In the genomic region with DNA sequence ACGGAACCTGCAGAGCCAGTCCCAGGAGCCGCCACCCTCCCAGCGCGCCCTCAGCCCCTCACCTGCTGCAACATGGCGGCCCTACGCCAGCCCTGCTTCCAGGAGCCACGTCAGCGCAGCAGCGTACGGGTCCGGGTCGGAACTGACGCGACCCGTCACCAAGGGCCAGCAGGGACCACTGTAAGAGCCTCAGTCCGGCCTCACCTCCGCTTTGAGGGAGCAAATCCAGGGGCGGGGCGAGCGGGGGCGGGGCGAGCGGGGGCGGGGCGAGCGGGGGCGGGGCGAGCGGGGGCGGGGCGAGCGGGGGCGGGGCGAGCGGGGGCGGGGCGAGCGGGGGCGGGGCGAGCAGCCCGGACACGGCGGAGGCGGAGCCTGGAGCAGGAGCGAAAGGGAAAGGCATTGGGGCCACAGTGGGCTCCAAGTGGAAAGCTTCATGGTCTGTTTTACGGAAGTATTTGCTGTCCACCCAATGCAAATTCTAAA, we compare ENCODE assay signal across 8 cellular contexts.
DNase-seq lines count a peak whose midpoint lies in the region; ATAC-seq and TF ChIP-seq lines count a peak whose summit lies in the region.

A gene (minus strand): TSS at position 109 of the 483 bp plus-strand sequence. CDS start 35 bp downstream, at position 74.

- ATAC-seq in HG03196 (IDR thresholded peaks at IDR 0.05; ENCODE audit: unreplicated experiment), result peak; percentile 71

- TF ChIP-seq POLR2A in GM19193 (IDR thresholded peaks at IDR 0.05; ENCODE audit: extremely low read depth, insufficient read depth, insufficient read length), result peak; percentile 36

- DNase-seq in AG08395 (ENCODE audit: low spot score), result peak; percentile 48
- DNase-seq in NCI-H748 treated with DMSO at 0.1 percent for 48 hours (lab: John Stamatoyannopoulos, UW), result peak; percentile 56
- DNase-seq in activated CD4-positive, alpha-beta T cell treated with anti-CD3 and anti-CD28 coated beads, Interleukin-2, amount 50 U/mL, for 1 hour, result peak; percentile 57
- DNase-seq in dedifferentiated amniotic fluid mesenchymal stem cell (ENCODE audit: extremely low spot score), result peak; percentile 15
- peak; percentile 3 for DNase-seq in kidney glomerular epithelial cell (lab: John Stamatoyannopoulos, UW)
- peak; percentile 44 to 47 for DNase-seq in stimulated activated CD4-positive, alpha-beta T cell treated with anti-CD3 and anti-CD28 coated beads, Interleukin-15, amount 100 ng/mL, for 1 hour (ENCODE audit: low read depth in 1 of 2, low spot score in 1 of 2)

Comparison
In these comparisons a context has a peak if more than half of its experiments do, and no peak if none do; other contexts are left out.
1. Peak in every context shown above with its lines: DNase-seq and ATAC-seq.
2. DNase-seq: peak in every context shown above with its lines; median percentile 57 in activated CD4-positive, alpha-beta T cell treated with anti-CD3 and anti-CD28 coated beads, Interleukin-2, amount 50 U/mL, for 1 hour; 56 in NCI-H748 treated with DMSO at 0.1 percent for 48 hours; 48 in AG08395; 46 in stimulated activated CD4-positive, alpha-beta T cell treated with anti-CD3 and anti-CD28 coated beads, Interleukin-15, amount 100 ng/mL, for 1 hour; 15 in dedifferentiated amniotic fluid mesenchymal stem cell; 3 in kidney glomerular epithelial cell.